ENCODE assay signal across 10 cellular contexts in the genomic region with DNA sequence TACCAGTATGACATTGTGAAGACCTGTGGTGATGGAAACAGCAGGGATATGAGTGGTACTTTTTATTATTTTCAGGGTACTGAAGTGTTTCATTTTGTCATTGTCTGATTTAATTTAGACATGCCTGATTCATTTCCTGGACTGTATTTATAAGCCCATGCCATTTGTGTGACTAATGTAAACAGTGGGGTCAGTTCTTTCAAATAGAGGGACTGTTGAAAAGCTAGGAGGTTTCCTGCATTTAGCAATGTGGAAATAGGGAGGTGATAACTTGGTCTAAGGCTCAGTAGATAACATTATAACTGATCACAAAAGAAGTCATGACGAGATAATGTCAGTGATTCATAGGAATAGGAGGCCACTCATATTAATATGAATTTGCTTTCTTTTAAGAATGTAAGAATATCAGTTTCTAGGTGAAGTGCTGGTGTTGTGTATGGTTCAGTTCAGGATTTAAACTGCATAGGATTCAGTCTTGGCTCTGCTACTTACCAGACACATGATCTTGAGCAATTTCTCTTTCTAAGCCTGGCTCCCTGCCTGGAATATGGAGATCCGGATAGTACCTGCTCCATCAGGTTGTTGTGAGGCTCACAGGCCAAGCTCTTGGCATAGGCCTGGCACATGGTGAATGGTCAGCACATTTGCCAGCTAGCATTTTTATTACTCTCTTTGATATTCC. TPM values are rescaled to one million over a fixed set of nuclear protein-coding genes. Genes with fewer than 3 reads are reported as not detected.
DNase-seq lines count a peak whose midpoint lies in the region; ATAC-seq and TF ChIP-seq lines count a peak whose summit lies in the region.
"Had no signal": no experiment of that assay in that cellular context is flagged by ENCODE, and none has a peak within 500 bp of the region (broad histone marks: within the 10 kb centered on the region; RNA-seq: fewer than 3 reads in every experiment).

No MANE protein-coding gene starts in this region.

- no peaks in the 10 kb centered on the region for H3K27me3 Mint-ChIP-seq in activated T-cell treated with anti-CD3 and anti-CD28 coated beads, Interleukin-2, amount 50 U/mL, for 24 hours
- H3K27me3 Mint-ChIP-seq in activated T-helper 2 cell treated with anti-CD3 and anti-CD28 coated beads, Interferon-gamma antibody, Interleukin-2, Interleukin-4, amounts not matched to agents 10 μg/mL and 5 μg/mL and 100 μg/mL, durations not matched to agents 14 hours and 24 hours and 36 hours (ENCODE audit: low read depth) = no peaks in the 10 kb centered on the region

- peaks cover 0 to 11% (median 7%) of the 10 kb centered on the region in 4 donors for H3K4me1 ChIP-seq in transverse colon

- WGBS in transverse colon (ENCODE audit: low coverage in 1 of 2), 2 donors = 26 to 56% methylated on average over 2 of the region's 2 CpGs

- in situ Hi-C loops in transverse colon (cut with MboI; ENCODE audit: low pct_ligation_motif_present in 1 of 4, low pct_unique_long_range_greater_than_20kb in 1 of 4, low sequenced_read_pairs in 3 of 4) = no loop called here

- H3K4me3 Mint-ChIP-seq in activated T-cell treated with anti-CD3 and anti-CD28 coated beads, Interleukin-2, amount 50 U/mL, for 24 hours = no peak overlapping the region
- no peak overlapping the region for H3K4me3 Mint-ChIP-seq in activated T-helper 2 cell treated with anti-CD3 and anti-CD28 coated beads, Interferon-gamma antibody, Interleukin-2, Interleukin-4, amounts not matched to agents 10 μg/mL and 5 μg/mL and 100 μg/mL, durations not matched to agents 14 hours and 24 hours and 36 hours (ENCODE audit: low read depth)
- H3K4me3 Mint-ChIP-seq: activated B cell treated with CpG ODN at 0.5 μM for 24 hours had no signal

- no peak for ATAC-seq in GM18868 (IDR thresholded peaks at IDR 0.05; ENCODE audit: unreplicated experiment)

- H3K9me3 ChIP-seq in transverse colon = no peaks in the 10 kb centered on the region

- no peak for TF ChIP-seq CTCF in transverse colon (IDR thresholded peaks at IDR 0.05)

- peak overlapping the region in 3 of 4 donors; percentile 0 to 30 (median 25) for H3K27ac ChIP-seq in transverse colon

- peaks cover 2% of the 10 kb centered on the region for H3K36me3 Mint-ChIP-seq in activated T-cell treated with anti-CD3 and anti-CD28 coated beads, Interleukin-2, amount 50 U/mL, for 24 hours (ENCODE audit: low read depth)
- H3K36me3 Mint-ChIP-seq in activated T-helper 2 cell treated with anti-CD3 and anti-CD28 coated beads, Interferon-gamma antibody, Interleukin-2, Interleukin-4, amounts not matched to agents 10 μg/mL and 5 μg/mL and 100 μg/mL, durations not matched to agents 14 hours and 24 hours and 36 hours (ENCODE audit: low read depth) = peaks cover 10% of the 10 kb centered on the region

- H3K27me3 ChIP-seq in transverse colon = no peaks in the 10 kb centered on the region

- no peak overlapping the region for H3K4me3 ChIP-seq in transverse colon

- H3K9me3 Mint-ChIP-seq in activated T-cell treated with anti-CD3 and anti-CD28 coated beads, Interleukin-2, amount 50 U/mL, for 24 hours = no peaks in the 10 kb centered on the region
- no peaks in the 10 kb centered on the region for H3K9me3 Mint-ChIP-seq in activated T-helper 2 cell treated with anti-CD3 and anti-CD28 coated beads, Interferon-gamma antibody, Interleukin-2, Interleukin-4, amounts not matched to agents 10 μg/mL and 5 μg/mL and 100 μg/mL, durations not matched to agents 14 hours and 24 hours and 36 hours
- H3K9me3 Mint-ChIP-seq: activated B cell treated with CpG ODN at 0.5 μM for 24 hours had no signal

- no peaks in the 10 kb centered on the region for H3K36me3 ChIP-seq in transverse colon

- intact Hi-C loops in activated T-helper 2 cell treated with anti-CD3 and anti-CD28 coated beads, Interferon-gamma antibody, Interleukin-2, Interleukin-4, amounts not matched to agents 10 μg/mL and 5 μg/mL and 100 μg/mL, durations not matched to agents 14 hours and 24 hours and 36 hours (cut with micrococcal nuclease) = loop anchor here (10.0 kb wide), 1 partner anchor 283 kb away; no protein-coding TSS in a partner anchor
- intact Hi-C loops in transverse colon (cut with DNase I; ENCODE audit: low total_unique reads) = no loop called here

- TF ChIP-seq POLR2A in transverse colon (IDR thresholded peaks at IDR 0.05) = no peak

- H3K4me1 Mint-ChIP-seq in activated T-cell treated with anti-CD3 and anti-CD28 coated beads, Interleukin-2, amount 50 U/mL, for 24 hours (ENCODE audit: low read depth) = peaks cover 70% of the 10 kb centered on the region
- peaks cover 33% of the 10 kb centered on the region for H3K4me1 Mint-ChIP-seq in activated T-helper 2 cell treated with anti-CD3 and anti-CD28 coated beads, Interferon-gamma antibody, Interleukin-2, Interleukin-4, amounts not matched to agents 10 μg/mL and 5 μg/mL and 100 μg/mL, durations not matched to agents 14 hours and 24 hours and 36 hours (ENCODE audit: low read depth)
- H3K4me1 Mint-ChIP-seq: activated B cell treated with CpG ODN at 0.5 μM for 24 hours had no signal

- H3K27ac Mint-ChIP-seq in activated T-cell treated with anti-CD3 and anti-CD28 coated beads, Interleukin-2, amount 50 U/mL, for 24 hours = peak overlapping the region; percentile 86
- H3K27ac Mint-ChIP-seq in activated T-helper 2 cell treated with anti-CD3 and anti-CD28 coated beads, Interferon-gamma antibody, Interleukin-2, Interleukin-4, amounts not matched to agents 10 μg/mL and 5 μg/mL and 100 μg/mL, durations not matched to agents 14 hours and 24 hours and 36 hours = peak overlapping the region; percentile 3
- H3K27ac Mint-ChIP-seq: activated B cell treated with CpG ODN at 0.5 μM for 24 hours had no signal

- TF ChIP-seq EP300 in transverse colon (IDR thresholded peaks at IDR 0.05; ENCODE audit: low read depth) = no peak

- no peak for DNase-seq in activated T-cell treated with anti-CD3 and anti-CD28 coated beads, Interleukin-2, amount 50 U/mL, for 24 hours
- DNase-seq in activated T-cell treated with anti-CD3 and anti-CD28 coated beads for 4 hours = no peak
- DNase-seq in activated T-helper 2 cell treated with anti-CD3 and anti-CD28 coated beads, Interferon-gamma antibody, Interleukin-2, Interleukin-4, amounts not matched to agents 10 μg/mL and 5 μg/mL and 100 μg/mL, durations not matched to agents 14 hours and 24 hours and 36 hours (ENCODE audit: low spot score) = no peak
- DNase-seq in inferior parietal cortex (ENCODE audit: extremely low spot score) = peak; percentile 46
- peak; percentile 35 for DNase-seq in transverse colon
- no peak for DNase-seq in epidermal melanocyte (ENCODE audit: insufficient read length, low spot score)
- no peak for DNase-seq in stimulated activated CD4-positive, alpha-beta T cell treated with anti-CD3 and anti-CD28 coated beads, Interleukin-1b, Interleukin-23, amount 100 ng/mL, for 48 hours
- DNase-seq: activated B cell treated with CpG ODN at 0.5 μM for 24 hours, DND-41 had no signal

RNA-seq across cellular contexts. Expression of gene RASGRF2, which starts 7.5 kb away (rescaled TPM):
- total RNA-seq in activated T-helper 2 cell treated with anti-CD3 and anti-CD28 coated beads, Interferon-gamma antibody, Interleukin-2, Interleukin-4, amounts not matched to agents 10 μg/mL and 5 μg/mL and 100 μg/mL, durations not matched to agents 14 hours and 24 hours and 36 hours = 16.1 and 19.4 TPM in 2 replicates
- total RNA-seq in transverse colon = 1 to 10 TPM; 2.0 to 3.6 (median 2.8) TPM

Comparison
In these comparisons a context has a peak if more than half of its experiments do, and no peak if none do; other contexts are left out.
1. DNase-seq: peak in inferior parietal cortex (single experiment) and transverse colon (single experiment); none in activated T-cell treated with anti-CD3 and anti-CD28 coated beads, Interleukin-2, amount 50 U/mL, for 24 hours (single experiment), activated T-cell treated with anti-CD3 and anti-CD28 coated beads for 4 hours (single experiment), activated T-helper 2 cell treated with anti-CD3 and anti-CD28 coated beads, Interferon-gamma antibody, Interleukin-2, Interleukin-4, amounts not matched to agents 10 μg/mL and 5 μg/mL and 100 μg/mL, durations not matched to agents 14 hours and 24 hours and 36 hours (single experiment), epidermal melanocyte (single experiment) and stimulated activated CD4-positive, alpha-beta T cell treated with anti-CD3 and anti-CD28 coated beads, Interleukin-1b, Interleukin-23, amount 100 ng/mL, for 48 hours (single experiment).